Comparison of ENCODE assay signal across 1 cellular context in genomic region chr7:123499211-123499968, GRCh38.
TF ChIP-seq lines count a peak whose summit lies in the region.

No MANE protein-coding gene starts in this region.

TF ChIP-seq in K562, 482 proteins besides CTCF, POLR2A, EP300 and RAD21 (continued from another document):
- no peak for TF ChIP-seq ZC3H4 (CRISPR knock-in tag; IDR thresholded peaks at IDR 0.05; ENCODE audit: borderline replicate concordance)
- peak; percentile 88 for TF ChIP-seq IRF9 (tag; IDR thresholded peaks at IDR 0.05)
- no peak for TF ChIP-seq CBFA2T3 (IDR thresholded peaks at IDR 0.05)
- TF ChIP-seq MCM3 (IDR thresholded peaks at IDR 0.05), result no peak
- TF ChIP-seq SFPQ (IDR thresholded peaks at IDR 0.05; ENCODE audit: low read depth, low read length), result no peak
- TF ChIP-seq SPI1 (IDR thresholded peaks at IDR 0.05; ENCODE audit: borderline replicate concordance, low read depth, low read length), result no peak
- peak; percentile 95 for TF ChIP-seq ILK (tag; IDR thresholded peaks at IDR 0.05; ENCODE audit: borderline replicate concordance, low read depth)
- TF ChIP-seq YY1 (IDR thresholded peaks at IDR 0.05; ENCODE audit: borderline replicate concordance in 1 of 3, control insufficient read depth in 1 of 3, extremely low read depth in 1 of 3, insufficient read depth in 3 of 3, insufficient read length in 1 of 3, insufficient replicate concordance in 2 of 3, low read depth in 1 of 3, low read length in 2 of 3), result no peak
- no peak for TF ChIP-seq ZBTB5 (IDR thresholded peaks at IDR 0.05)
- TF ChIP-seq GABPB2 (CRISPR knock-in tag; conservative IDR thresholded peaks at IDR 0.05), result no peak
- no peak for TF ChIP-seq PTBP1 (IDR thresholded peaks at IDR 0.05; ENCODE audit: low read depth, low read length)
- no peak for TF ChIP-seq NCOR1 (IDR thresholded peaks at IDR 0.05)
- TF ChIP-seq ATF2 (CRISPR knock-in tag; IDR thresholded peaks at IDR 0.05), result no peak
- peak; percentile 88 for TF ChIP-seq ZFP1 (CRISPR knock-in tag; IDR thresholded peaks at IDR 0.05)
- no peak for TF ChIP-seq ZNF124 (CRISPR knock-in tag; IDR thresholded peaks at IDR 0.05)
- TF ChIP-seq, protein P1, sequence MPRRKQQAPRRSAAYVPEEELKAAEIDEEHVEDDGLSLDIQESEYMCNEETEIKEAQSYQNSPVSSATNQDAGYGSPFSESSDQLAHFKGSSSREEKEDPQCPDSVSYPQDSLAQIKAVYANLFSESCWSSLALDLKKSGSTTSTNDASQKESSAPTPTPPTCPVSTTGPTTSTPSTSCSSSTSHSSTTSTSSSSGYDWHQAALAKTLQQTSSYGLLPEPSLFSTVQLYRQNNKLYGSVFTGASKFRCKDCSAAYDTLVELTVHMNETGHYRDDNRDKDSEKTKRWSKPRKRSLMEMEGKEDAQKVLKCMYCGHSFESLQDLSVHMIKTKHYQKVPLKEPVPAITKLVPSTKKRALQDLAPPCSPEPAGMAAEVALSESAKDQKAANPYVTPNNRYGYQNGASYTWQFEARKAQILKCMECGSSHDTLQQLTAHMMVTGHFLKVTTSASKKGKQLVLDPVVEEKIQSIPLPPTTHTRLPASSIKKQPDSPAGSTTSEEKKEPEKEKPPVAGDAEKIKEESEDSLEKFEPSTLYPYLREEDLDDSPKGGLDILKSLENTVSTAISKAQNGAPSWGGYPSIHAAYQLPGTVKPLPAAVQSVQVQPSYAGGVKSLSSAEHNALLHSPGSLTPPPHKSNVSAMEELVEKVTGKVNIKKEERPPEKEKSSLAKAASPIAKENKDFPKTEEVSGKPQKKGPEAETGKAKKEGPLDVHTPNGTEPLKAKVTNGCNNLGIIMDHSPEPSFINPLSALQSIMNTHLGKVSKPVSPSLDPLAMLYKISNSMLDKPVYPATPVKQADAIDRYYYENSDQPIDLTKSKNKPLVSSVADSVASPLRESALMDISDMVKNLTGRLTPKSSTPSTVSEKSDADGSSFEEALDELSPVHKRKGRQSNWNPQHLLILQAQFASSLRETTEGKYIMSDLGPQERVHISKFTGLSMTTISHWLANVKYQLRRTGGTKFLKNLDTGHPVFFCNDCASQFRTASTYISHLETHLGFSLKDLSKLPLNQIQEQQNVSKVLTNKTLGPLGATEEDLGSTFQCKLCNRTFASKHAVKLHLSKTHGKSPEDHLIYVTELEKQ (CRISPR knock-in tag; IDR thresholded peaks at IDR 0.05), result peak; percentile 95
- peak; percentile 95 for TF ChIP-seq BACH1 (tag; IDR thresholded peaks at IDR 0.05)
- TF ChIP-seq ZKSCAN1 (IDR thresholded peaks at IDR 0.05; ENCODE audit: low read depth, low read length), result no peak
- peak; percentile 93 for TF ChIP-seq RHOXF2B (CRISPR knock-in tag; conservative IDR thresholded peaks at IDR 0.05)
- TF ChIP-seq HIVEP1 (CRISPR knock-in tag; IDR thresholded peaks at IDR 0.05), result peak; percentile 98
- TF ChIP-seq CBFB (CRISPR knock-in tag; IDR thresholded peaks at IDR 0.05), result no peak
- TF ChIP-seq ZNF707 (CRISPR knock-in tag; conservative IDR thresholded peaks at IDR 0.05), result no peak
- no peak for TF ChIP-seq IRF2 (CRISPR knock-in tag; IDR thresholded peaks at IDR 0.05)
- TF ChIP-seq CEBPB (tag; IDR thresholded peaks at IDR 0.05), result no peak
- no peak for TF ChIP-seq DNMT1 (IDR thresholded peaks at IDR 0.05)
- peak; percentile 78; the same call in 1 of the 2 replicates for TF ChIP-seq ZNF140 (CRISPR knock-in tag; IDR thresholded peaks at IDR 0.05)
- TF ChIP-seq, protein P2, sequence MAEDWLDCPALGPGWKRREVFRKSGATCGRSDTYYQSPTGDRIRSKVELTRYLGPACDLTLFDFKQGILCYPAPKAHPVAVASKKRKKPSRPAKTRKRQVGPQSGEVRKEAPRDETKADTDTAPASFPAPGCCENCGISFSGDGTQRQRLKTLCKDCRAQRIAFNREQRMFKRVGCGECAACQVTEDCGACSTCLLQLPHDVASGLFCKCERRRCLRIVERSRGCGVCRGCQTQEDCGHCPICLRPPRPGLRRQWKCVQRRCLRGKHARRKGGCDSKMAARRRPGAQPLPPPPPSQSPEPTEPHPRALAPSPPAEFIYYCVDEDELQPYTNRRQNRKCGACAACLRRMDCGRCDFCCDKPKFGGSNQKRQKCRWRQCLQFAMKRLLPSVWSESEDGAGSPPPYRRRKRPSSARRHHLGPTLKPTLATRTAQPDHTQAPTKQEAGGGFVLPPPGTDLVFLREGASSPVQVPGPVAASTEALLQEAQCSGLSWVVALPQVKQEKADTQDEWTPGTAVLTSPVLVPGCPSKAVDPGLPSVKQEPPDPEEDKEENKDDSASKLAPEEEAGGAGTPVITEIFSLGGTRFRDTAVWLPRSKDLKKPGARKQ (CRISPR knock-in tag; IDR thresholded peaks at IDR 0.05), result peak; percentile 91
- TF ChIP-seq ZNF212 (CRISPR knock-in tag; IDR thresholded peaks at IDR 0.05), result peak; percentile 96
- TF ChIP-seq ZNF586 (CRISPR knock-in tag; conservative IDR thresholded peaks at IDR 0.05), result 0 out of 2 replicates have a peak, but pooled peaks have one; percentile 76
- TF ChIP-seq, protein P3, sequence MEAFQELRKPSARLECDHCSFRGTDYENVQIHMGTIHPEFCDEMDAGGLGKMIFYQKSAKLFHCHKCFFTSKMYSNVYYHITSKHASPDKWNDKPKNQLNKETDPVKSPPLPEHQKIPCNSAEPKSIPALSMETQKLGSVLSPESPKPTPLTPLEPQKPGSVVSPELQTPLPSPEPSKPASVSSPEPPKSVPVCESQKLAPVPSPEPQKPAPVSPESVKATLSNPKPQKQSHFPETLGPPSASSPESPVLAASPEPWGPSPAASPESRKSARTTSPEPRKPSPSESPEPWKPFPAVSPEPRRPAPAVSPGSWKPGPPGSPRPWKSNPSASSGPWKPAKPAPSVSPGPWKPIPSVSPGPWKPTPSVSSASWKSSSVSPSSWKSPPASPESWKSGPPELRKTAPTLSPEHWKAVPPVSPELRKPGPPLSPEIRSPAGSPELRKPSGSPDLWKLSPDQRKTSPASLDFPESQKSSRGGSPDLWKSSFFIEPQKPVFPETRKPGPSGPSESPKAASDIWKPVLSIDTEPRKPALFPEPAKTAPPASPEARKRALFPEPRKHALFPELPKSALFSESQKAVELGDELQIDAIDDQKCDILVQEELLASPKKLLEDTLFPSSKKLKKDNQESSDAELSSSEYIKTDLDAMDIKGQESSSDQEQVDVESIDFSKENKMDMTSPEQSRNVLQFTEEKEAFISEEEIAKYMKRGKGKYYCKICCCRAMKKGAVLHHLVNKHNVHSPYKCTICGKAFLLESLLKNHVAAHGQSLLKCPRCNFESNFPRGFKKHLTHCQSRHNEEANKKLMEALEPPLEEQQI (IDR thresholded peaks at IDR 0.05), result no peak
- TF ChIP-seq XRCC5 (IDR thresholded peaks at IDR 0.05; ENCODE audit: low read depth, low read length), result no peak
- no peak for TF ChIP-seq RUNX1 (IDR thresholded peaks at IDR 0.05; ENCODE audit: low read depth)
